ENCODE assay signal across 8 cellular contexts in the genomic region with DNA sequence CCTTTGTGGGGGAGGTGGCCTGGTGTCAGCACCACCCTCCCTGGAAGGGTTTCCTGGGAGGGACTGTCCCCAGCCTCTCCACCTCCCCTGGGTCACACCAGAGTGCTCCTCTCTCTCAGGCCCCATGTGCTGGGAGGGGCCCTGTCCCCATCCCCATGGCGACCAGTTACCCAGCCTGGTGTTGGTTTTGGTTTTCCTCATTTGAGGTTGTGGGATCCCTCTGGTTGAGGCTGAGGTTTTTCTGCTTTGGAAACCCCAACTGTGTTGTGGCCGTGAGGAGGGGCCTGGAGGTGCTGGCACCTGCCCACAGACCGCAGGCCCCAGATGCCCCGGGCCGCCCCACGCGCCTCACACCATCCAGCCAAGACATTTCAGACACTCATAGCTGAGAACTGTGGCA.
DNase-seq lines count a peak whose midpoint lies in the region; ATAC-seq, FAIRE-seq and TF ChIP-seq lines count a peak whose summit lies in the region.

No MANE protein-coding gene starts in this region.

- ATAC-seq in GM21515 (IDR thresholded peaks at IDR 0.05; ENCODE audit: unreplicated experiment): peak; percentile 73
- ATAC-seq in stimulated activated naive CD8-positive, alpha-beta T cell treated with anti-CD3 and anti-CD28 coated beads, Interleukin-15, Interleukin-2, amounts not matched to agents 100 U/mL and 50 U/mL, for 24 hours: peak; percentile 62

- DNase-seq in GM12865 (ENCODE audit: low read depth): peak; percentile 85
- DNase-seq in Jurkat, Clone E6-1 (ENCODE audit: low read depth, low spot score): peak; percentile 83
- DNase-seq in activated gamma-delta T cell treated with Interleukin-2 at 50 U/mL for 16 hours: peak; percentile 45
- DNase-seq in stimulated activated naive CD8-positive, alpha-beta T cell treated with anti-CD3 and anti-CD28 coated beads, Interleukin-15, Interleukin-2, amounts not matched to agents 100 U/mL and 50 U/mL, for 24 hours: peak; percentile 83
- no peak for DNase-seq in HTR-8/SVneo (ENCODE audit: insufficient read length, low spot score)
- no peak for DNase-seq in HPDE6-E6E7 (ENCODE audit: extremely low spot score)
- no peak for DNase-seq in NCI-H526 treated with DMSO at 0.1 percent for 48 hours (lab: John Stamatoyannopoulos, UW)

- no peak for FAIRE-seq in HTR-8/SVneo (lab: Jason Lieb, UNC)

- no peak overlapping the region for H3K4me3 ChIP-seq in GM12865 (ENCODE audit: low read depth, low read length)
- H3K4me3 ChIP-seq in Jurkat, Clone E6-1 (ENCODE audit: low read length): no peak overlapping the region

- no peak for TF ChIP-seq CTCF in GM12865 (IDR thresholded peaks at IDR 0.05; ENCODE audit: insufficient read depth, low read depth, low read length, missing control alignments)

Comparison
In these comparisons a context has a peak if more than half of its experiments do, and no peak if none do; other contexts are left out.
1. DNase-seq: peak in GM12865 (single experiment), Jurkat, Clone E6-1 (single experiment), activated gamma-delta T cell treated with Interleukin-2 at 50 U/mL for 16 hours (single experiment) and stimulated activated naive CD8-positive, alpha-beta T cell treated with anti-CD3 and anti-CD28 coated beads, Interleukin-15, Interleukin-2, amounts not matched to agents 100 U/mL and 50 U/mL, for 24 hours (single experiment); none in HTR-8/SVneo (single experiment), HPDE6-E6E7 (single experiment) and NCI-H526 treated with DMSO at 0.1 percent for 48 hours (single experiment).